Comparison of ENCODE assay signal across 15 cellular contexts in genomic region chr3:149723781-149724180, GRCh38. TPM values are rescaled to one million over a fixed set of nuclear protein-coding genes. Genes with fewer than 3 reads are reported as not detected.
DNase-seq lines count a peak whose midpoint lies in the region; TF ChIP-seq lines count a peak whose summit lies in the region.
"Had no signal": no experiment of that assay in that cellular context is flagged by ENCODE, and none has a peak within 500 bp of the region (broad histone marks: within the 10 kb centered on the region; RNA-seq: fewer than 3 reads in every experiment).

No MANE protein-coding gene starts in this region.

- POLR2A ChIA-PET in Caco-2 (lab: Charles Lee) = no interaction called here

- no peak overlapping the region for H2BK12ac ChIP-seq in trophoblast cell (ENCODE audit: low read length)

- no peak overlapping the region for H2BK120ac ChIP-seq in trophoblast cell (ENCODE audit: insufficient read depth, low read length, poor library complexity)

- no peaks in the 10 kb centered on the region for H3K27me3 Mint-ChIP-seq in Caco-2 (ENCODE audit: insufficient read depth, unreplicated experiment)
- H3K27me3 Mint-ChIP-seq: CD4-positive, alpha-beta T cell had no signal

- no peak for TF ChIP-seq CTCF in AG10803 (conservative IDR thresholded peaks at IDR 0.05; ENCODE audit: low read length)
- no peak for TF ChIP-seq CTCF in Caco-2 (IDR thresholded peaks at IDR 0.05; ENCODE audit: insufficient read depth in 1 of 2, low read depth in 1 of 2, low read length in 1 of 2, severe bottlenecking in 1 of 2, unreplicated experiment in 1 of 2)

- no peaks in the 10 kb centered on the region for H3K4me1 ChIP-seq in trophoblast cell (ENCODE audit: control insufficient read depth in 1 of 2, insufficient read depth in 2 of 2, low read length in 2 of 2)
- no peaks in the 10 kb centered on the region for H3K4me1 ChIP-seq in Caco-2
- H3K4me1 ChIP-seq: HAP-1 had no signal

- no peaks in the 10 kb centered on the region for H3K36me3 Mint-ChIP-seq in Caco-2 (ENCODE audit: insufficient read depth, unreplicated experiment)

- no peak overlapping the region for H4K8ac ChIP-seq in trophoblast cell (ENCODE audit: low read depth, low read length)

- no peaks in the 10 kb centered on the region for H3K79me2 ChIP-seq in trophoblast cell (ENCODE audit: control insufficient read depth, insufficient read depth, low read length, poor library complexity)

- peak overlapping the region; percentile 66 for H3K9ac ChIP-seq in trophoblast cell (ENCODE audit: low read length)
- H3K9ac ChIP-seq: GM23248 had no signal

- H3K27ac ChIP-seq in trophoblast cell (ENCODE audit: low read depth, low read length) = no peak overlapping the region
- H3K27ac ChIP-seq: C4-2B, GM23248 had no signal

- H3K36me3 ChIP-seq in trophoblast cell (ENCODE audit: control insufficient read depth in 1 of 2, insufficient read depth in 2 of 2, low read length in 2 of 2) (no peaks in the 10 kb centered on the region), Caco-2 (ENCODE audit: control insufficient read depth, insufficient read depth, low read length) (no peaks in the 10 kb centered on the region)
- H3K36me3 ChIP-seq: HAP-1 had no signal

- DNase-seq in AG10803 (ENCODE audit: low read depth) = peak; percentile 67
- peak; percentile 29 for DNase-seq in GM03348 (ENCODE audit: low spot score)
- DNase-seq in fibroblast of gingiva (ENCODE audit: low read depth) = peak; percentile 30
- DNase-seq in trophoblast cell = no peak
- DNase-seq in D341Med (ENCODE audit: low spot score) = no peak
- DNase-seq in LoVo (ENCODE audit: low spot score) = no peak
- DNase-seq in Caco-2 = no peak
- DNase-seq: 8988T; CD4-positive, alpha-beta T cell; DMS53; DND-41; EL; GM23248 had no signal

- H4K12ac ChIP-seq in trophoblast cell (ENCODE audit: low read depth, low read length) = no peak overlapping the region

- peak overlapping the region; percentile 74 for H3K23ac ChIP-seq in trophoblast cell (ENCODE audit: low read length)

- H2AFZ ChIP-seq in trophoblast cell (ENCODE audit: insufficient read depth, low read length, poor library complexity) = no peak overlapping the region
- H2AFZ ChIP-seq: GM23248 had no signal

- no peak overlapping the region for H3K18ac ChIP-seq in trophoblast cell (ENCODE audit: low read length)

- H2AK5ac ChIP-seq in trophoblast cell (ENCODE audit: low read length) = no peak overlapping the region

- H2BK5ac ChIP-seq in trophoblast cell (ENCODE audit: low read depth, low read length, poor library complexity) = no peak overlapping the region

- peaks cover 13% of the 10 kb centered on the region for H3K9me3 Mint-ChIP-seq in Caco-2 (ENCODE audit: unreplicated experiment)

- H3K14ac ChIP-seq in trophoblast cell (ENCODE audit: low read length) = no peak overlapping the region

- H3K4me3 Mint-ChIP-seq in Caco-2 (ENCODE audit: unreplicated experiment) = no peak overlapping the region
- H3K4me3 Mint-ChIP-seq: CD4-positive, alpha-beta T cell had no signal

- H4K91ac ChIP-seq in trophoblast cell (ENCODE audit: low read depth, low read length) = no peak overlapping the region

- H3K4me3 ChIP-seq in AG10803 (ENCODE audit: low read length) = no peak overlapping the region
- H3K4me3 ChIP-seq in trophoblast cell (ENCODE audit: low read depth, low read length) = peak overlapping the region; percentile 48
- no peak overlapping the region for H3K4me3 ChIP-seq in Caco-2 (ENCODE audit: low read depth, low read length)
- H3K4me3 ChIP-seq: GM23248, HAP-1 had no signal

- no TSS peak for BruUV-seq in Caco-2 (replicated peaks; lab: Mats Ljungman, UMichigan)

- no peaks in the 10 kb centered on the region for H3K4me1 Mint-ChIP-seq in Caco-2 (ENCODE audit: low read depth, unreplicated experiment)

- H3K4me2 ChIP-seq in trophoblast cell (ENCODE audit: low read length) = no peak overlapping the region

- H3K79me1 ChIP-seq in trophoblast cell (ENCODE audit: low read length) = no peaks in the 10 kb centered on the region

- H3K27me3 ChIP-seq in trophoblast cell (ENCODE audit: insufficient read depth, low read length) (no peaks in the 10 kb centered on the region), Caco-2 (replicated peaks; ENCODE audit: control insufficient read depth, insufficient read depth, low read length) (no peaks in the 10 kb centered on the region)

- no peak overlapping the region for H3K27ac Mint-ChIP-seq in Caco-2 (ENCODE audit: unreplicated experiment)
- H3K27ac Mint-ChIP-seq: CD4-positive, alpha-beta T cell had no signal

- H3K4ac ChIP-seq in trophoblast cell (ENCODE audit: low read depth, low read length) = no peak overlapping the region

- CTCF ChIA-PET in Caco-2 (lab: Charles Lee) = no interaction called here

- H3K9me3 ChIP-seq in trophoblast cell (ENCODE audit: insufficient read depth, low read depth, low read length) (no peaks in the 10 kb centered on the region), Caco-2 (peaks cover 20% of the 10 kb centered on the region; the same call in 1 of the 2 replicates)

- intact Hi-C loops in Caco-2 (cut with micrococcal nuclease; ENCODE audit: unreplicated experiment) = no loop called here

RNA-seq across cellular contexts. Expression of gene COMMD2, which starts 28.5 kb away (rescaled TPM):
- 24.6 and 25.6 TPM in 2 replicates for polyA plus RNA-seq in trophoblast cell (2013)
- 42.6 and 43.3 TPM in 2 replicates for total RNA-seq in Caco-2 (2022)

Comparison
In these comparisons a context has a peak if more than half of its experiments do, and no peak if none do; other contexts are left out.
1. DNase-seq: peak in AG10803 (single experiment), GM03348 (single experiment) and fibroblast of gingiva (single experiment); none in trophoblast cell (0 of 2), D341Med (single experiment), LoVo (single experiment) and Caco-2 (0 of 2).